ENCODE assay signal across 12 cellular contexts in genomic region chr10:101229275-101230184, GRCh38. TPM values are rescaled to one million over a fixed set of nuclear protein-coding genes. Genes with fewer than 3 reads are reported as not detected.
DNase-seq lines count a peak whose midpoint lies in the region; ATAC-seq and TF ChIP-seq lines count a peak whose summit lies in the region.
"Had no signal": no experiment of that assay in that cellular context is flagged by ENCODE, and none has a peak within 500 bp of the region (broad histone marks: within the 10 kb centered on the region; RNA-seq: fewer than 3 reads in every experiment).

A gene with protein sequence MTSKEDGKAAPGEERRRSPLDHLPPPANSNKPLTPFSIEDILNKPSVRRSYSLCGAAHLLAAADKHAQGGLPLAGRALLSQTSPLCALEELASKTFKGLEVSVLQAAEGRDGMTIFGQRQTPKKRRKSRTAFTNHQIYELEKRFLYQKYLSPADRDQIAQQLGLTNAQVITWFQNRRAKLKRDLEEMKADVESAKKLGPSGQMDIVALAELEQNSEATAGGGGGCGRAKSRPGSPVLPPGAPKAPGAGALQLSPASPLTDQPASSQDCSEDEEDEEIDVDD (minus strand): TSS chr10:101229463. CDS start chr10:101228815, 648 bp downstream.

- ATAC-seq in HG03196 (IDR thresholded peaks at IDR 0.05; ENCODE audit: unreplicated experiment) = no peak
- ATAC-seq in HG03565 (IDR thresholded peaks at IDR 0.05; ENCODE audit: unreplicated experiment) = no peak

- H3K27ac ChIP-seq in osteoblast (ENCODE audit: low read depth, low read length) = no peak within 1 kb of the TSS

- no peak within 1 kb of the TSS for H3K4me2 ChIP-seq in osteoblast (ENCODE audit: insufficient read depth, low read length)

- H3K79me2 ChIP-seq in osteoblast (ENCODE audit: insufficient read depth, low read length) = no peaks in the 10 kb centered on the region

- no peaks in the 10 kb centered on the region for H3K36me3 ChIP-seq in osteoblast (ENCODE audit: insufficient read depth, low read length)

- H2AFZ ChIP-seq in osteoblast (ENCODE audit: low read length) = no peak within 1 kb of the TSS

- peaks cover 98% of the 10 kb centered on the region for H3K27me3 ChIP-seq in osteoblast (ENCODE audit: insufficient read depth, low read length)

- no peaks in the 10 kb centered on the region for H3K4me1 ChIP-seq in osteoblast (ENCODE audit: insufficient read depth, low read length)

- H3K9me3 ChIP-seq in osteoblast (ENCODE audit: low read depth, low read length) = no peaks in the 10 kb centered on the region

- DNase-seq in DMS53 (lab: John Stamatoyannopoulos, UW) (peak; percentile 33), DMS53 treated with DMSO at 0.1 percent for 48 hours (lab: John Stamatoyannopoulos, UW; ENCODE audit: unreplicated experiment) (no peak), HuH-7.5 (ENCODE audit: low spot score) (peak; percentile 72), cerebellar cortex (ENCODE audit: low spot score) (peak; percentile 39), osteoblast (ENCODE audit: insufficient read length, low spot score, missing footprints) (peak; percentile 89), COLO829 (ENCODE audit: low spot score) (no peak)
- DNase-seq: 8988T; effector CD8-positive, alpha-beta T cell; stimulated activated CD4-positive, alpha-beta T cell treated with anti-CD3 and anti-CD28 coated beads, Interleukin-4, amount 100 ng/mL, for 24 hours had no signal

- no peak within 1 kb of the TSS for H3K4me3 ChIP-seq in osteoblast (ENCODE audit: insufficient read depth, low read length)

- no peak for TF ChIP-seq CTCF in osteoblast (IDR thresholded peaks at IDR 0.05; ENCODE audit: extremely low read depth, low read depth, low read length)

- H4K20me1 ChIP-seq in osteoblast (ENCODE audit: insufficient read depth, low read length) = peaks cover 12% of the 10 kb centered on the region

RNA-seq across cellular contexts. Expression of the gene that starts here (rescaled TPM):
- total RNA-seq in osteoblast = not detected in 2 replicates
- total RNA-seq: liver had no signal

Comparison
In these comparisons a context has a peak if more than half of its experiments do, and no peak if none do; other contexts are left out.
1. DNase-seq: peak in DMS53 (single experiment), HuH-7.5 (single experiment) and cerebellar cortex (single experiment); none in DMS53 treated with DMSO at 0.1 percent for 48 hours (single experiment) and COLO829 (single experiment).
2. Peak in DNase-seq in osteoblast; RNA of the gene not detected or under 1 TPM.